In the genomic region with DNA sequence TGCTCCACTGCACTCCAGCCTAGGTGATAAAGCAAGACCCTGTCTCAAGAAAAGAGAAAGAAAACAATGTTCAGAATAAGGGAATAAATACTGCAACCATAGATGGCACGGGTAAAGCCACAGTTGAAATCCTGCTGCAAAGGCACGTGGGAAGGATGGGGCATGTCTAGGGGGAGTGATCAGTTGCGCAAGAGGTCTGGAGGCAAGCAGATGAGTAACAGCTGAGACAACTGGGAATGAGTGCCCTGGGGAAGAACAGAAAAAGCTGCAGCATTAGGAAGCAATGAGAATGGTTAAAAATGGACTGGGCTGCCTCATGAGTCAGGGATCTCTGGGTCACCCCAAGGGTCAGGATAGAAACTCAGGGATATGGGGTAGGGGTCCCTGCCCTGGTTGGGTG, we compare ENCODE assay signal across 10 cellular contexts.
DNase-seq lines count a peak whose midpoint lies in the region; ATAC-seq and TF ChIP-seq lines count a peak whose summit lies in the region.
"Had no signal": no experiment of that assay in that cellular context is flagged by ENCODE, and none has a peak within 500 bp of the region (broad histone marks: within the 10 kb centered on the region; RNA-seq: fewer than 3 reads in every experiment).

No MANE protein-coding gene starts in this region.

- H3K4me3 ChIP-seq in astrocyte of the spinal cord (ENCODE audit: low read depth, low read length) = no peak overlapping the region
- no peak overlapping the region for H3K4me3 ChIP-seq in naive thymus-derived CD4-positive, alpha-beta T cell (ENCODE audit: low read length)

- no peak for ATAC-seq in activated CD8-positive, alpha-beta T cell treated with anti-CD3 and anti-CD28 coated beads for 36 hours
- ATAC-seq in activated CD8-positive, alpha-beta T cell treated with anti-CD3 and anti-CD28 coated beads, Interleukin-2, amount 10 ng/mL, durations not matched to agents 7 days and 5 days = no peak
- ATAC-seq in GM18511 (IDR thresholded peaks at IDR 0.05; ENCODE audit: unreplicated experiment) = no peak
- ATAC-seq in naive thymus-derived CD4-positive, alpha-beta T cell = no peak
- ATAC-seq: activated T-cell treated with anti-CD3 and anti-CD28 coated beads, Interleukin-2, amount 50 U/mL, for 4 hours had no signal

- intact Hi-C loops in activated CD8-positive, alpha-beta T cell treated with anti-CD3 and anti-CD28 coated beads for 36 hours (cut with micrococcal nuclease) = loop anchor here (5.0 kb wide), 2 partner anchors 78 to 153 kb away; no protein-coding TSS in a partner anchor
- intact Hi-C loops in naive thymus-derived CD4-positive, alpha-beta T cell (cut with micrococcal nuclease) = loop anchor here (5.0 to 10.0 kb wide), 3 partner anchors 70 to 753 kb away; no protein-coding TSS in a partner anchor

- no peak for TF ChIP-seq CTCF in activated CD8-positive, alpha-beta T cell treated with anti-CD3 and anti-CD28 coated beads for 36 hours (IDR thresholded peaks at IDR 0.05)
- TF ChIP-seq CTCF in astrocyte of the spinal cord (IDR thresholded peaks at IDR 0.05; ENCODE audit: low read depth, low read length) = no peak

- H3K27me3 Mint-ChIP-seq in activated CD8-positive, alpha-beta T cell treated with anti-CD3 and anti-CD28 coated beads for 36 hours = no peaks in the 10 kb centered on the region
- H3K27me3 Mint-ChIP-seq in activated CD8-positive, alpha-beta T cell treated with anti-CD3 and anti-CD28 coated beads, Interleukin-2, amount 10 ng/mL, durations not matched to agents 7 days and 5 days (ENCODE audit: low read depth) = no peaks in the 10 kb centered on the region
- H3K27me3 Mint-ChIP-seq in naive thymus-derived CD4-positive, alpha-beta T cell = no peaks in the 10 kb centered on the region

- H3K27ac Mint-ChIP-seq in activated CD8-positive, alpha-beta T cell treated with anti-CD3 and anti-CD28 coated beads for 36 hours = peak overlapping the region; percentile 5
- no peak overlapping the region for H3K27ac Mint-ChIP-seq in activated CD8-positive, alpha-beta T cell treated with anti-CD3 and anti-CD28 coated beads, Interleukin-2, amount 10 ng/mL, durations not matched to agents 7 days and 5 days
- peak overlapping the region in 4 of 9 donors; percentile 5 to 39 (median 18) for H3K27ac Mint-ChIP-seq in naive thymus-derived CD4-positive, alpha-beta T cell

- no peak for DNase-seq in activated CD8-positive, alpha-beta T cell treated with anti-CD3 and anti-CD28 coated beads for 36 hours
- no peak for DNase-seq in activated CD8-positive, alpha-beta T cell treated with anti-CD3 and anti-CD28 coated beads, Interleukin-2, amount 10 ng/mL, durations not matched to agents 7 days and 5 days
- DNase-seq in astrocyte of the spinal cord (ENCODE audit: low read depth, low spot score) = peak; percentile 74
- DNase-seq in islet precursor cell = peak; percentile 80
- DNase-seq in ureter (ENCODE audit: low spot score) = peak; percentile 70
- DNase-seq in effector CD8-positive, alpha-beta T cell (lab: John Stamatoyannopoulos, UW) = no peak
- DNase-seq in naive thymus-derived CD4-positive, alpha-beta T cell = no peak
- DNase-seq: activated T-cell treated with anti-CD3 and anti-CD28 coated beads, Interleukin-2, amount 50 U/mL, for 4 hours; NCI-H2107 had no signal

- H3K9me3 ChIP-seq in naive thymus-derived CD4-positive, alpha-beta T cell (ENCODE audit: control insufficient read depth in 2 of 3, low read length in 3 of 3) = no peaks in the 10 kb centered on the region

- peaks cover 3% of the 10 kb centered on the region for H3K4me1 Mint-ChIP-seq in activated CD8-positive, alpha-beta T cell treated with anti-CD3 and anti-CD28 coated beads for 36 hours (ENCODE audit: low read depth)
- H3K4me1 Mint-ChIP-seq in activated CD8-positive, alpha-beta T cell treated with anti-CD3 and anti-CD28 coated beads, Interleukin-2, amount 10 ng/mL, durations not matched to agents 7 days and 5 days (ENCODE audit: low read depth) = no peaks in the 10 kb centered on the region
- peaks cover 0 to 9% (median 0%) of the 10 kb centered on the region in 7 donors for H3K4me1 Mint-ChIP-seq in naive thymus-derived CD4-positive, alpha-beta T cell

- no peaks in the 10 kb centered on the region for H3K36me3 ChIP-seq in naive thymus-derived CD4-positive, alpha-beta T cell (ENCODE audit: control insufficient read depth in 2 of 3, insufficient read depth in 3 of 3, low read length in 3 of 3)

- CTCF ChIA-PET in activated CD8-positive, alpha-beta T cell treated with anti-CD3 and anti-CD28 coated beads for 36 hours (lab: Charles Lee) = interaction anchor here (1.1 to 5.7 kb wide), 4 partner anchors 16 to 429 kb away, joined by 4 to 54 read pairs (median 16); no protein-coding TSS in a partner anchor
- CTCF ChIA-PET in activated CD8-positive, alpha-beta T cell treated with anti-CD3 and anti-CD28 coated beads, Interleukin-2, amount 10 ng/mL, durations not matched to agents 7 days and 5 days (lab: Charles Lee) = interaction anchor here (1.6 to 6.9 kb wide), 6 partner anchors 10 to 630 kb away, joined by 3 to 109 read pairs (median 19); partner anchors contain the start of gene ATXN1
- CTCF ChIA-PET in naive thymus-derived CD4-positive, alpha-beta T cell (lab: Charles Lee) = interaction anchor here (1.0 to 4.7 kb wide), 4 partner anchors 10 to 437 kb away, joined by 3 to 35 read pairs (median 14); no protein-coding TSS in a partner anchor

- in situ Hi-C loops in astrocyte of the spinal cord (cut with HindIII; ENCODE audit: low sequenced_read_pairs) = no loop called here

- no peak overlapping the region for H3K27ac ChIP-seq in naive thymus-derived CD4-positive, alpha-beta T cell (ENCODE audit: low read depth, low read length)

- no peaks in the 10 kb centered on the region for H3K36me3 Mint-ChIP-seq in activated CD8-positive, alpha-beta T cell treated with anti-CD3 and anti-CD28 coated beads for 36 hours (ENCODE audit: low read depth)
- H3K36me3 Mint-ChIP-seq in activated CD8-positive, alpha-beta T cell treated with anti-CD3 and anti-CD28 coated beads, Interleukin-2, amount 10 ng/mL, durations not matched to agents 7 days and 5 days (ENCODE audit: low read depth) = no peaks in the 10 kb centered on the region
- H3K36me3 Mint-ChIP-seq in naive thymus-derived CD4-positive, alpha-beta T cell = peaks cover 0 to 9% (median 0%) of the 10 kb centered on the region in 5 donors

- no peaks in the 10 kb centered on the region for H3K27me3 ChIP-seq in naive thymus-derived CD4-positive, alpha-beta T cell (ENCODE audit: control insufficient read depth in 2 of 2, insufficient read depth in 2 of 2, low read length in 2 of 2)

- POLR2A ChIA-PET in activated CD8-positive, alpha-beta T cell treated with anti-CD3 and anti-CD28 coated beads for 36 hours (lab: Charles Lee) = no interaction called here
- POLR2A ChIA-PET in activated CD8-positive, alpha-beta T cell treated with anti-CD3 and anti-CD28 coated beads, Interleukin-2, amount 10 ng/mL, durations not matched to agents 7 days and 5 days (lab: Charles Lee) = no interaction called here
- POLR2A ChIA-PET in naive thymus-derived CD4-positive, alpha-beta T cell (lab: Charles Lee) = no interaction called here

- no peak overlapping the region for H3K4me3 Mint-ChIP-seq in activated CD8-positive, alpha-beta T cell treated with anti-CD3 and anti-CD28 coated beads for 36 hours
- no peak overlapping the region for H3K4me3 Mint-ChIP-seq in activated CD8-positive, alpha-beta T cell treated with anti-CD3 and anti-CD28 coated beads, Interleukin-2, amount 10 ng/mL, durations not matched to agents 7 days and 5 days
- no peak overlapping the region for H3K4me3 Mint-ChIP-seq in naive thymus-derived CD4-positive, alpha-beta T cell
- H3K4me3 Mint-ChIP-seq: activated T-cell treated with anti-CD3 and anti-CD28 coated beads, Interleukin-2, amount 50 U/mL, for 4 hours had no signal

- no peaks in the 10 kb centered on the region for H3K9me3 Mint-ChIP-seq in activated CD8-positive, alpha-beta T cell treated with anti-CD3 and anti-CD28 coated beads for 36 hours
- H3K9me3 Mint-ChIP-seq in activated CD8-positive, alpha-beta T cell treated with anti-CD3 and anti-CD28 coated beads, Interleukin-2, amount 10 ng/mL, durations not matched to agents 7 days and 5 days (ENCODE audit: insufficient read depth) = no peaks in the 10 kb centered on the region
- H3K9me3 Mint-ChIP-seq in naive thymus-derived CD4-positive, alpha-beta T cell = no peaks in the 10 kb centered on the region
- H3K9me3 Mint-ChIP-seq: activated T-cell treated with anti-CD3 and anti-CD28 coated beads, Interleukin-2, amount 50 U/mL, for 4 hours had no signal

- H3K4me1 ChIP-seq in naive thymus-derived CD4-positive, alpha-beta T cell (ENCODE audit: control insufficient read depth in 2 of 2, insufficient read depth in 2 of 2, low read length in 2 of 2) = peaks cover 12 to 13% of the 10 kb centered on the region in 2 donors

Comparison
In these comparisons a context has a peak if more than half of its experiments do, and no peak if none do; other contexts are left out.
1. DNase-seq: peak in astrocyte of the spinal cord (single experiment), islet precursor cell (single experiment) and ureter (single experiment); none in activated CD8-positive, alpha-beta T cell treated with anti-CD3 and anti-CD28 coated beads for 36 hours (single experiment), activated CD8-positive, alpha-beta T cell treated with anti-CD3 and anti-CD28 coated beads, Interleukin-2, amount 10 ng/mL, durations not matched to agents 7 days and 5 days (single experiment), effector CD8-positive, alpha-beta T cell (single experiment) and naive thymus-derived CD4-positive, alpha-beta T cell (0 of 9).